In the genomic region with DNA sequence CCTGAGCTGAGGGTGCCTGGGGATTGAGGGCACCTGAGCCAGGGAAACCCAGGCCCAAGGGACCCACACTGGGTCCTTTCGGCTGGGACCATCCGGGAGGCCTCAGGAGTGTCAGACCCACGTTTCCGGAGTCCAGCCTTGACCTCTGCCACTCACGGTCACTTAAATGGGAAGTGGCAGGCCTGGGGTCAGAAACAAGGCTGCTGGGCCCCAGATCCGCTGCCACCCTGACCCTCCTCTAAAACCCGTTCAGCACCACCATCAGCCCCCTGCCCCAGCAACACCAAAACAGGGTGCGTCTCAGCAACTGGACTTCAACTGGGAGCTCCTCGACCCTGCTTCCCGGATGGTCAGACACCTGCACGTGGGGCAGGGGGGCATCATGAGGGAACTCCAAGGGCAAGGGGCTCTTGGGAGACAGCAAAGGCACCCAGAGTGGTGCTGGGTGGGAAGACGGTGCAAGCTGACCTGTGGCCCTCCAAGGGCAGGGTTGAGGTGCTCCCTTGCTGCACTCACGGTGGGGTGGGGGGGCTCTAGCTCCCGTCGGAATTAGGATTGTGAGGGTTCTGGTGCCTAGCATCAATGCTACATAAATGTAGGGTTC, we compare ENCODE assay signal across 1 cellular context.
A peak's percentile ranks its signal among the peaks of the same experiment; 100 is the strongest.
TF ChIP-seq lines count a peak whose summit lies in the region.

No MANE protein-coding gene starts in this region.

TF ChIP-seq in HepG2, 621 proteins besides CTCF, POLR2A, EP300 and RAD21 (continued from another document):
- TF ChIP-seq ZNF12 (CRISPR knock-in tag; IDR thresholded peaks at IDR 0.05) (no peak), NR2F1 (CRISPR knock-in tag; IDR thresholded peaks at IDR 0.05) (0 out of 4 replicates have a peak, but pooled peaks have one; percentile 13 to 21)
